31 cellular contexts compared by ENCODE assay signal in genomic region chr7:93402944-93403343, GRCh38.
"Had no signal": no experiment of that assay in that cellular context is flagged by ENCODE, and none has a peak within 500 bp of the region (broad histone marks: within the 10 kb centered on the region; RNA-seq: fewer than 3 reads in every experiment).

No MANE protein-coding gene starts in this region.

- H3K27me3 ChIP-seq: esophagus muscularis mucosa, gastroesophageal sphincter had no signal

- H3K4me1 ChIP-seq: esophagus muscularis mucosa, gastroesophageal sphincter had no signal

- ATAC-seq: activated CD4-positive, CD25-positive, alpha-beta regulatory T cell treated with anti-CD3 and anti-CD28 coated beads, Interleukin-2, amount 50 U/mL, for 24 hours; activated CD8-positive, alpha-beta T cell treated with anti-CD3 and anti-CD28 coated beads for 36 hours; activated T-cell treated with anti-CD3 and anti-CD28 coated beads, Interleukin-2, amount 50 U/mL, for 4 hours; activated T-helper 17 cell treated with anti-CD3 and anti-CD28 coated beads, Interleukin-2, amount 50 U/mL, for 72 hours; effector memory CD8-positive, alpha-beta T cell; gastroesophageal sphincter had no signal

- FAIRE-seq: astrocyte, bronchial epithelial cell, colon had no signal

- H3K4me3 ChIP-seq: esophagus muscularis mucosa, gastroesophageal sphincter had no signal

- H3K36me3 ChIP-seq: brain microvascular endothelial cell, esophagus muscularis mucosa, gastroesophageal sphincter, WERI-Rb-1 had no signal

- H3K27ac ChIP-seq: brain microvascular endothelial cell, esophagus muscularis mucosa, gastroesophageal sphincter, WERI-Rb-1 had no signal

- DNase-seq: activated B cell treated with CpG ODN at 0.5 μM for 24 hours; activated CD4-positive, alpha-beta T cell treated with anti-CD3 and anti-CD28 coated beads for 48 hours; activated CD4-positive, alpha-beta T cell treated with anti-CD3 and anti-CD28 coated beads, Interleukin-2, amount 50 U/mL, for 1 hour; activated CD4-positive, alpha-beta T cell treated with anti-CD3 and anti-CD28 coated beads, Interleukin-2, amount 50 U/mL, for 48 hours; activated CD8-positive, alpha-beta memory T cell treated with anti-CD3 and anti-CD28 coated beads for 24 hours; activated CD8-positive, alpha-beta T cell treated with anti-CD3 and anti-CD28 coated beads for 36 hours; activated effector memory CD4-positive, alpha-beta T cell treated with Interleukin-2 at 50 U/mL for 16 hours; activated gamma-delta T cell treated with Interleukin-2 at 50 U/mL for 16 hours; activated naive CD4-positive, alpha-beta T cell treated with anti-CD3 and anti-CD28 coated beads, Interleukin-2, amount 50 U/mL, for 16 hours; activated naive CD4-positive, alpha-beta T cell treated with Interleukin-2 at 50 U/mL for 16 hours; activated T-cell treated with anti-CD3 and anti-CD28 coated beads, Interleukin-2, amount 50 U/mL, for 4 hours; amniotic stem cell; anterior cingulate cortex; brain microvascular endothelial cell; cortex of kidney; dermis blood vessel endothelial cell; effector CD4-positive, alpha-beta T cell; effector memory CD8-positive, alpha-beta T cell; erythroblast; foreskin melanocyte; head of caudate nucleus; hippocampal formation; T1000; WERI-Rb-1 had no signal
